In genomic region chr3:107211608-107212007, GRCh38 we compare ENCODE assay signal across 17 cellular contexts.
DNase-seq lines count a peak whose midpoint lies in the region; ATAC-seq, FAIRE-seq and TF ChIP-seq lines count a peak whose summit lies in the region.
"Had no signal": no experiment of that assay in that cellular context is flagged by ENCODE, and none has a peak within 500 bp of the region (broad histone marks: within the 10 kb centered on the region; RNA-seq: fewer than 3 reads in every experiment).

No MANE protein-coding gene starts in this region.

- DNase-seq in HFF-Myc (ENCODE audit: extremely low read depth, low read depth) (peak; percentile 14), NCI-H446 treated with DMSO at 0.1 percent for 48 hours (lab: John Stamatoyannopoulos, UW) (peak; percentile 12), renal cortical epithelial cell (ENCODE audit: low read depth) (peak; percentile 11), suprapubic skin (ENCODE audit: low spot score in 2 of 2) (no peak), D721Med (ENCODE audit: insufficient read length, low spot score) (no peak)
- DNase-seq: Caco-2; CD4-positive, CD25-positive, alpha-beta regulatory T cell; DMS79; KG1; NCI-H1105 treated with DMSO at 0.1 percent for 48 hours; NCI-H187 treated with DMSO at 0.1 percent for 48 hours; NCI-H748 treated with DMSO at 0.1 percent for 48 hours; OCI-M1 had no signal

- TF ChIP-seq EP300 in suprapubic skin (IDR thresholded peaks at IDR 0.05), result no peak

- H3K9me3 ChIP-seq in suprapubic skin, result no peaks in the 10 kb centered on the region
- H3K9me3 ChIP-seq: Caco-2, HAP-1 had no signal

- H3K27ac ChIP-seq in suprapubic skin, result no peak overlapping the region
- H3K27ac ChIP-seq: SJSA1 had no signal

- H3K36me3 ChIP-seq in suprapubic skin, result no peaks in the 10 kb centered on the region
- H3K36me3 ChIP-seq: HAP-1, SJSA1 had no signal

- H3K4me3 ChIP-seq in HFF-Myc (replicated peaks; ENCODE audit: low read depth, low read length) (no peak overlapping the region), suprapubic skin (no peak overlapping the region)
- H3K4me3 ChIP-seq: HAP-1, SJSA1 had no signal

- peaks cover 23% of the 10 kb centered on the region for H3K4me1 ChIP-seq in suprapubic skin

- no peaks in the 10 kb centered on the region for H3K27me3 ChIP-seq in suprapubic skin
- H3K27me3 ChIP-seq: SJSA1 had no signal

- WGBS in suprapubic skin, result 38% methylated on average over 1 of the region's 1 CpG

- TF ChIP-seq CTCF in HFF-Myc (IDR thresholded peaks at IDR 0.05; ENCODE audit: low read depth, low read length, missing control alignments) (no peak), suprapubic skin (IDR thresholded peaks at IDR 0.05) (no peak), D721Med (IDR thresholded peaks at IDR 0.05; ENCODE audit: insufficient read depth, missing control alignments) (no peak)

- no peak for TF ChIP-seq POLR2A in suprapubic skin (IDR thresholded peaks at IDR 0.05)

- ATAC-seq in esophagus mucosa (peak; percentile 45), HG03039 (IDR thresholded peaks at IDR 0.05; ENCODE audit: unreplicated experiment) (no peak)

- FAIRE-seq in D721Med (lab: Jason Lieb, UNC), result no peak

Comparison
In these comparisons a context has a peak if more than half of its experiments do, and no peak if none do; other contexts are left out.
1. DNase-seq: peak in HFF-Myc (single experiment), NCI-H446 treated with DMSO at 0.1 percent for 48 hours (single experiment) and renal cortical epithelial cell (single experiment); none in suprapubic skin (0 of 2) and D721Med (single experiment).